Comparison of ENCODE assay signal across 8 cellular contexts in genomic region chr11:73386026-73386425, GRCh38. TPM values are rescaled to one million over a fixed set of nuclear protein-coding genes. Genes with fewer than 3 reads are reported as not detected.
DNase-seq lines count a peak whose midpoint lies in the region; ATAC-seq and TF ChIP-seq lines count a peak whose summit lies in the region.

No MANE protein-coding gene starts in this region.

- H3K4me1 ChIP-seq in heart left ventricle = peaks cover 5 to 96% (median 53%) of the 10 kb centered on the region in 12 donors

- H3K27me3 Mint-ChIP-seq in activated T-cell treated with anti-CD3 and anti-CD28 coated beads, Interleukin-2, amount 50 U/mL, for 24 hours = no peaks in the 10 kb centered on the region

- H3K36me3 ChIP-seq in heart left ventricle = peaks cover 0 to 11% (median 0%) of the 10 kb centered on the region in 9 donors

- H3K36me3 Mint-ChIP-seq in activated T-cell treated with anti-CD3 and anti-CD28 coated beads, Interleukin-2, amount 50 U/mL, for 24 hours (ENCODE audit: low read depth) = peaks cover 47% of the 10 kb centered on the region

- TF ChIP-seq CTCF in RWPE1 (conservative IDR thresholded peaks at IDR 0.05; ENCODE audit: low read depth) (no peak), heart left ventricle (IDR thresholded peaks at IDR 0.05) (no peak)

- intact Hi-C loops in heart left ventricle (cut with DNase I) = no loop called here

- DNase-seq in activated T-cell treated with anti-CD3 and anti-CD28 coated beads, Interleukin-2, amount 50 U/mL, for 24 hours = no peak
- no peak for DNase-seq in activated T-cell treated with anti-CD3 and anti-CD28 coated beads, Interleukin-2, amount 50 U/mL, for 48 hours
- no peak for DNase-seq in RWPE1 (ENCODE audit: low spot score)
- peak in 3 of 5 donors; percentile 48 to 68 (median 62) for DNase-seq in heart left ventricle
- no peak for DNase-seq in NCI-H1105 (lab: John Stamatoyannopoulos, UW)

- peaks cover 66% of the 10 kb centered on the region for H3K4me1 Mint-ChIP-seq in activated T-cell treated with anti-CD3 and anti-CD28 coated beads, Interleukin-2, amount 50 U/mL, for 24 hours (ENCODE audit: low read depth)

- H3K27me3 ChIP-seq in heart left ventricle = no peaks in the 10 kb centered on the region

- no peak for TF ChIP-seq POLR2A in heart left ventricle (IDR thresholded peaks at IDR 0.05)

- 86 to 94% (median 87%) methylated on average over 8 of the region's 8 CpGs for WGBS in heart left ventricle, 4 donors

- H3K9me3 Mint-ChIP-seq in activated T-cell treated with anti-CD3 and anti-CD28 coated beads, Interleukin-2, amount 50 U/mL, for 24 hours = no peaks in the 10 kb centered on the region

- peak in 3 of 4 donors; percentile 25 to 39 (median 32) for ATAC-seq in heart left ventricle
- no peak for ATAC-seq in HG03442 (IDR thresholded peaks at IDR 0.05; ENCODE audit: unreplicated experiment)
- ATAC-seq in GM18873 (IDR thresholded peaks at IDR 0.05; ENCODE audit: low FRiP score, unreplicated experiment) = no peak

- POLR2A ChIA-PET in RWPE1 (lab: Yijun Ruan, JAX; ENCODE audit: low non-redundant PET) = no interaction called here

- CTCF ChIA-PET in RWPE1 (lab: Yijun Ruan, JAX) = no interaction called here

- H3K4me3 Mint-ChIP-seq in activated T-cell treated with anti-CD3 and anti-CD28 coated beads, Interleukin-2, amount 50 U/mL, for 24 hours = no peak overlapping the region

- no peaks in the 10 kb centered on the region for H3K9me3 ChIP-seq in heart left ventricle

- H3K27ac ChIP-seq in RWPE1 (peak overlapping the region; percentile 93), heart left ventricle (peak overlapping the region in 6 of 12 donors; percentile 6 to 96 (median 62)), temporal lobe (ENCODE audit: low read depth, low read length) (peak overlapping the region; percentile 80)

- H3K4me3 ChIP-seq in heart left ventricle = peak overlapping the region in 1 of 12 donors; percentile 28

- H3K27ac Mint-ChIP-seq in activated T-cell treated with anti-CD3 and anti-CD28 coated beads, Interleukin-2, amount 50 U/mL, for 24 hours = peak overlapping the region; percentile 84

RNA-seq across cellular contexts. Expression of gene RELT, which starts 9.8 kb away (rescaled TPM):
- total RNA-seq in heart left ventricle (10 to 100 TPM in 1 of 9 donors, 1 to 10 TPM in 8; 1.0 to 13.9 (median 2.6) TPM), temporal lobe (1.5 TPM)
- polyA plus RNA-seq in heart left ventricle = 1 to 10 TPM; 1.3 to 7.5 TPM

Comparison
In these comparisons a context has a peak if more than half of its experiments do, and no peak if none do; other contexts are left out.
1. DNase-seq: peak in heart left ventricle (3 of 5); none in activated T-cell treated with anti-CD3 and anti-CD28 coated beads, Interleukin-2, amount 50 U/mL, for 24 hours (single experiment), activated T-cell treated with anti-CD3 and anti-CD28 coated beads, Interleukin-2, amount 50 U/mL, for 48 hours (0 of 2), RWPE1 (single experiment) and NCI-H1105 (single experiment).
2. ATAC-seq: peak in heart left ventricle (3 of 4); none in HG03442 (single experiment) and GM18873 (single experiment).